8 cellular contexts compared by ENCODE assay signal in genomic region chr16:67183627-67184452, GRCh38. TPM values are rescaled to one million over a fixed set of nuclear protein-coding genes. Genes with fewer than 3 reads are reported as not detected.
DNase-seq lines count a peak whose midpoint lies in the region; ATAC-seq lines count a peak whose summit lies in the region.

Gene MATCAP1 (minus strand): TSS chr16:67183963. CDS start chr16:67180610, 3,353 bp downstream.

- no peaks in the 10 kb centered on the region for H3K9me3 Mint-ChIP-seq in naive B cell
- H3K9me3 Mint-ChIP-seq in stimulated activated effector memory CD8-positive, alpha-beta T cell treated with anti-CD3 and anti-CD28 coated beads, Interleukin-12 subunit alpha, Interleukin-12 subunit beta, amount 100 ng/mL, for 72 hours = no peaks in the 10 kb centered on the region

- H3K36me3 Mint-ChIP-seq in naive B cell = no peaks in the 10 kb centered on the region
- peaks cover 17% of the 10 kb centered on the region for H3K36me3 Mint-ChIP-seq in stimulated activated effector memory CD8-positive, alpha-beta T cell treated with anti-CD3 and anti-CD28 coated beads, Interleukin-12 subunit alpha, Interleukin-12 subunit beta, amount 100 ng/mL, for 72 hours

- DNase-seq in Daoy (ENCODE audit: low read depth) (peak; percentile 96), GOT3 (lab: John Stamatoyannopoulos, UW) (peak; percentile 88), LHCN-M2 (ENCODE audit: low read depth) (peak; percentile 98), RPMI7951 (ENCODE audit: low read depth) (peak; percentile 98), activated T-helper 1 cell treated with Interleukin-2 at 50 U/mL for 16 hours (ENCODE audit: low read depth) (peak; percentile 83), fibroblast of gingiva (ENCODE audit: low read depth) (peak; percentile 97), naive B cell (peak; percentile 96)
- peak; percentile 91 to 97 for DNase-seq in stimulated activated effector memory CD8-positive, alpha-beta T cell treated with anti-CD3 and anti-CD28 coated beads, Interleukin-12 subunit alpha, Interleukin-12 subunit beta, amount 100 ng/mL, for 72 hours (ENCODE audit: low spot score in 2 of 2)

- H3K27me3 Mint-ChIP-seq in naive B cell = peaks cover 5 to 18% (median 10%) of the 10 kb centered on the region in 3 donors

- ATAC-seq in naive B cell (ENCODE audit: low read depth in 2 of 2) = peak; percentile 92 to 93
- ATAC-seq in stimulated activated effector memory CD8-positive, alpha-beta T cell treated with anti-CD3 and anti-CD28 coated beads, Interleukin-12 subunit alpha, Interleukin-12 subunit beta, amount 100 ng/mL, for 72 hours = peak; percentile 94

- peak within 1 kb of the TSS in 5 of 8 donors; percentile 36 to 98 (median 79) for H3K4me3 Mint-ChIP-seq in naive B cell
- H3K4me3 Mint-ChIP-seq in stimulated activated effector memory CD8-positive, alpha-beta T cell treated with anti-CD3 and anti-CD28 coated beads, Interleukin-12 subunit alpha, Interleukin-12 subunit beta, amount 100 ng/mL, for 72 hours = no peak within 1 kb of the TSS

- peaks cover 7 to 13% (median 10%) of the 10 kb centered on the region in 3 donors for H3K4me1 Mint-ChIP-seq in naive B cell
- H3K4me1 Mint-ChIP-seq in stimulated activated effector memory CD8-positive, alpha-beta T cell treated with anti-CD3 and anti-CD28 coated beads, Interleukin-12 subunit alpha, Interleukin-12 subunit beta, amount 100 ng/mL, for 72 hours = peaks cover 24% of the 10 kb centered on the region

- peak within 1 kb of the TSS in 2 of 6 donors; percentile 56 to 58 for H3K27ac Mint-ChIP-seq in naive B cell
- H3K27ac Mint-ChIP-seq in stimulated activated effector memory CD8-positive, alpha-beta T cell treated with anti-CD3 and anti-CD28 coated beads, Interleukin-12 subunit alpha, Interleukin-12 subunit beta, amount 100 ng/mL, for 72 hours = no peak within 1 kb of the TSS

RNA-seq across cellular contexts. Expression of gene MATCAP1, which starts in this region (rescaled TPM):
- total RNA-seq in Daoy (2014; rRNA removed; shearing (Covaris generic)) = 4.6 and 7.0 TPM in 2 replicates
- total RNA-seq in LHCN-M2 (2014; rRNA removed) = 21.5 and 25.8 TPM in 2 replicates
- polyA plus RNA-seq in LHCN-M2 (2012) = 8.7 TPM
- total RNA-seq in RPMI7951 (2014; rRNA removed; shearing (Covaris generic)) = 4.2 and 7.8 TPM in 2 replicates
- under 1 TPM in 4 of 6 donors, not detected in 2; 0.33 to 0.40 (median 0.40) TPM for polyA plus RNA-seq in naive B cell (ENCODE audit: low read depth in 6 of 6)

Comparison
In these comparisons a context has a peak if more than half of its experiments do, and no peak if none do; other contexts are left out.
1. Peak in every context shown above with its lines: DNase-seq and ATAC-seq.
2. Peak in DNase-seq and ATAC-seq in naive B cell; RNA of the gene not detected or under 1 TPM.